In genomic region chr18:61752973-61753372, GRCh38 we compare ENCODE assay signal across 24 cellular contexts.
"Had no signal": no experiment of that assay in that cellular context is flagged by ENCODE, and none has a peak within 500 bp of the region (broad histone marks: within the 10 kb centered on the region; RNA-seq: fewer than 3 reads in every experiment).

No MANE protein-coding gene starts in this region.

- ATAC-seq: activated T-cell treated with anti-CD3 and anti-CD28 coated beads, Interleukin-2, amount 50 U/mL, for 4 hours had no signal

- DNase-seq: activated CD4-positive, alpha-beta memory T cell treated with anti-CD3 and anti-CD28 coated beads for 36 hours; activated CD4-positive, alpha-beta T cell treated with anti-CD3 and anti-CD28 coated beads, Interleukin-2, amount 10 ng/mL, durations not matched to agents 7 days and 5 days; activated CD4-positive, CD25-positive, alpha-beta regulatory T cell; activated CD8-positive, alpha-beta memory T cell treated with anti-CD3 and anti-CD28 coated beads for 24 hours; activated gamma-delta T cell; activated T-cell treated with anti-CD3 and anti-CD28 coated beads, Interleukin-2, amount 50 U/mL, for 4 hours; adrenal gland; anterior cingulate cortex; caudate nucleus; KG1; NCI-H1048; NCI-H146; NCI-H2029; NCI-H2107; NCI-H2171 treated with DMSO at 0.1 percent for 48 hours; NCI-H226; NCI-H526; NCI-H774; T-cell; T-helper 2 cell; T1000 had no signal

- H3K36me3 ChIP-seq: adrenal gland had no signal

- H3K4me3 ChIP-seq: adrenal gland, SK-N-MC had no signal

- H3K4me3 Mint-ChIP-seq: activated CD4-positive, alpha-beta memory T cell treated with anti-CD3 and anti-CD28 coated beads for 36 hours; activated CD4-positive, alpha-beta T cell treated with anti-CD3 and anti-CD28 coated beads, Interleukin-2, amount 10 ng/mL, durations not matched to agents 7 days and 5 days; activated naive CD4-positive, alpha-beta T cell treated with anti-CD3 and anti-CD28 coated beads for 36 hours; activated naive CD8-positive, alpha-beta T cell; activated T-cell treated with anti-CD3 and anti-CD28 coated beads, Interleukin-2, amount 50 U/mL, for 4 hours; T-cell had no signal

- H3K9me3 Mint-ChIP-seq: activated CD4-positive, alpha-beta memory T cell treated with anti-CD3 and anti-CD28 coated beads for 36 hours; activated CD4-positive, alpha-beta T cell treated with anti-CD3 and anti-CD28 coated beads, Interleukin-2, amount 10 ng/mL, durations not matched to agents 7 days and 5 days; activated naive CD4-positive, alpha-beta T cell treated with anti-CD3 and anti-CD28 coated beads for 36 hours; activated T-cell treated with anti-CD3 and anti-CD28 coated beads, Interleukin-2, amount 50 U/mL, for 4 hours; T-cell had no signal

- H3K27ac Mint-ChIP-seq: activated CD4-positive, alpha-beta memory T cell treated with anti-CD3 and anti-CD28 coated beads for 36 hours; activated CD4-positive, alpha-beta T cell treated with anti-CD3 and anti-CD28 coated beads, Interleukin-2, amount 10 ng/mL, durations not matched to agents 7 days and 5 days; activated naive CD4-positive, alpha-beta T cell treated with anti-CD3 and anti-CD28 coated beads for 36 hours; activated naive CD8-positive, alpha-beta T cell; T-cell had no signal

- H3K36me3 Mint-ChIP-seq: activated CD4-positive, alpha-beta memory T cell treated with anti-CD3 and anti-CD28 coated beads for 36 hours; activated naive CD8-positive, alpha-beta T cell; T-cell had no signal

- H3K4me1 Mint-ChIP-seq: activated CD4-positive, alpha-beta T cell treated with anti-CD3 and anti-CD28 coated beads, Interleukin-2, amount 10 ng/mL, durations not matched to agents 7 days and 5 days; T-cell had no signal

- H3K9me3 ChIP-seq: adrenal gland had no signal

- H3K27ac ChIP-seq: adrenal gland, SK-N-MC had no signal

- H3K4me1 ChIP-seq: adrenal gland had no signal

- H3K27me3 Mint-ChIP-seq: activated CD4-positive, alpha-beta T cell treated with anti-CD3 and anti-CD28 coated beads, Interleukin-2, amount 10 ng/mL, durations not matched to agents 7 days and 5 days had no signal

- H3K27me3 ChIP-seq: adrenal gland had no signal
